Comparison of ENCODE assay signal across 14 cellular contexts in the genomic region with DNA sequence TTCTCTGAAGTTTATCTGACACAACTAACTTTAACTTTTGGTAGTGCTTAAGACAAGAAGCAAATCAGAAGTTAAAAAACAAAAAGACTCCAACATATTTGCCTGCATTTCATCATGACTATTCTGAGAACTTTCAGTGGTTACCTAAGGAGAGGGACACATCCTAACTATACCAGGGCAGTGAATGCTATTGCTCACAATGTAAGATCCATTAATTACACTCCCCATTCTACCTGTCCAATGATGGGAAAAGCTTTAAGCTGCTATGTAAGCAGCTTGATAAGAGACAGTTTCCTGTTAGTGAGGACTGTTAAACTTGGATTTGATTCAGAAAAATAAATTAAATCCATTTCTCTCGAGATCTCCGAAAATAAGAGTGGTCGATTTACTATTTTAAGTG. TPM values are rescaled to one million over a fixed set of nuclear protein-coding genes. Genes with fewer than 3 reads are reported as not detected.
DNase-seq lines count a peak whose midpoint lies in the region; ATAC-seq, FAIRE-seq and TF ChIP-seq lines count a peak whose summit lies in the region.
"Had no signal": no experiment of that assay in that cellular context is flagged by ENCODE, and none has a peak within 500 bp of the region (broad histone marks: within the 10 kb centered on the region; RNA-seq: fewer than 3 reads in every experiment).

No MANE protein-coding gene starts in this region.

- WGBS in small intestine, 3 donors: 49 to 77% (median 64%) methylated on average over 3 of the region's 3 CpGs

- no peak overlapping the region for H3K27ac ChIP-seq in small intestine (ENCODE audit: low read depth in 1 of 2, low read length in 1 of 2)
- H3K27ac ChIP-seq: ascending aorta, thoracic aorta had no signal

- no peak for TF ChIP-seq CTCF in activated B cell treated with CpG ODN at 0.5 μM for 24 hours (IDR thresholded peaks at IDR 0.05)

- no peaks in the 10 kb centered on the region for H3K36me3 ChIP-seq in small intestine (ENCODE audit: control insufficient read depth in 2 of 2, insufficient read depth in 2 of 2, low read length in 2 of 2)
- H3K36me3 ChIP-seq: ascending aorta, thoracic aorta had no signal

- intact Hi-C loops in activated B cell treated with CpG ODN at 0.5 μM for 24 hours (cut with micrococcal nuclease): loop anchor here (5.0 kb wide), 1 partner anchor 36 kb away; the partner anchor contains the start of gene SERPINI1
- intact Hi-C loops in left colon (cut with DNase I, micrococcal nuclease): no loop called here

- POLR2A ChIA-PET in activated B cell treated with CpG ODN at 0.5 μM for 24 hours (lab: Charles Lee): no interaction called here

- no peaks in the 10 kb centered on the region for H3K36me3 Mint-ChIP-seq in activated B cell treated with CpG ODN at 0.5 μM for 24 hours (ENCODE audit: low read depth)
- H3K36me3 Mint-ChIP-seq: CD4-positive, alpha-beta memory T cell had no signal

- H3K4me3 ChIP-seq in small intestine (ENCODE audit: low read depth in 1 of 2, low read length in 2 of 2): no peak overlapping the region
- H3K4me3 ChIP-seq: ascending aorta, thoracic aorta had no signal

- ATAC-seq in GM19035 (IDR thresholded peaks at IDR 0.05; ENCODE audit: unreplicated experiment) (peak; percentile 38), GM21576 (IDR thresholded peaks at IDR 0.05; ENCODE audit: unreplicated experiment) (peak; percentile 40), HG03108 (IDR thresholded peaks at IDR 0.05; ENCODE audit: unreplicated experiment) (peak; percentile 30), activated B cell treated with CpG ODN at 0.5 μM for 24 hours (ENCODE audit: low read depth) (no peak), left colon (no peak)
- ATAC-seq: T-helper 17 cell had no signal

- H3K9me3 Mint-ChIP-seq in activated B cell treated with CpG ODN at 0.5 μM for 24 hours: peaks cover 4% of the 10 kb centered on the region
- H3K9me3 Mint-ChIP-seq: activated T-helper 2 cell treated with anti-CD3 and anti-CD28 coated beads, Interferon-gamma antibody, Interleukin-2, Interleukin-4, amounts not matched to agents 10 μg/mL and 5 μg/mL and 100 μg/mL, durations not matched to agents 14 hours and 24 hours and 36 hours had no signal

- no peaks in the 10 kb centered on the region for H3K27me3 Mint-ChIP-seq in activated B cell treated with CpG ODN at 0.5 μM for 24 hours
- H3K27me3 Mint-ChIP-seq: CD4-positive, alpha-beta memory T cell; T-helper 17 cell had no signal

- DNase-seq in activated B cell treated with CpG ODN at 0.5 μM for 24 hours: no peak
- no peak for DNase-seq in hepatic stellate cell (ENCODE audit: low spot score)
- no peak for DNase-seq in left colon
- no peak for DNase-seq in small intestine
- DNase-seq: CD4-positive, alpha-beta memory T cell; GOT3; T-helper 17 cell had no signal

- H3K27ac Mint-ChIP-seq in activated B cell treated with CpG ODN at 0.5 μM for 24 hours: no peak overlapping the region
- H3K27ac Mint-ChIP-seq: activated T-helper 2 cell treated with anti-CD3 and anti-CD28 coated beads, Interferon-gamma antibody, Interleukin-2, Interleukin-4, amounts not matched to agents 10 μg/mL and 5 μg/mL and 100 μg/mL, durations not matched to agents 14 hours and 24 hours and 36 hours; CD4-positive, alpha-beta memory T cell; T-helper 17 cell had no signal

- no peaks in the 10 kb centered on the region for H3K9me3 ChIP-seq in small intestine (ENCODE audit: control insufficient read depth, low read depth)
- H3K9me3 ChIP-seq: ascending aorta, thoracic aorta had no signal

- H3K27me3 ChIP-seq in small intestine (ENCODE audit: control insufficient read depth in 2 of 2, insufficient read depth in 2 of 2, low read length in 2 of 2): no peaks in the 10 kb centered on the region
- H3K27me3 ChIP-seq: ascending aorta had no signal

- peaks cover 26% of the 10 kb centered on the region for H3K4me1 Mint-ChIP-seq in activated B cell treated with CpG ODN at 0.5 μM for 24 hours
- H3K4me1 Mint-ChIP-seq: CD4-positive, alpha-beta memory T cell; T-helper 17 cell had no signal

- CTCF ChIA-PET in activated B cell treated with CpG ODN at 0.5 μM for 24 hours (lab: Charles Lee): no interaction called here

- H3K4me1 ChIP-seq in small intestine (ENCODE audit: control insufficient read depth in 2 of 2, insufficient read depth in 1 of 2, low read depth in 1 of 2, low read length in 1 of 2): no peaks in the 10 kb centered on the region
- H3K4me1 ChIP-seq: ascending aorta had no signal

- no peak for FAIRE-seq in small intestine (lab: Jason Lieb, UNC)
- FAIRE-seq: RCC 7860 had no signal

- H3K4me3 Mint-ChIP-seq in activated B cell treated with CpG ODN at 0.5 μM for 24 hours: peak overlapping the region; percentile 20
- H3K4me3 Mint-ChIP-seq: CD4-positive, alpha-beta memory T cell; T-helper 17 cell had no signal

RNA-seq across cellular contexts. Expression of gene SERPINI1, which starts 37.5 kb away (rescaled TPM):
- total RNA-seq in activated B cell treated with CpG ODN at 0.5 μM for 24 hours (1.8 and 1.9 TPM in 2 replicates), left colon (1 to 10 TPM in 1 of 2 donors, under 1 TPM in 1; 0.92 to 1.7 TPM)
- 1 to 10 TPM in 1 of 3 donors, under 1 TPM in 1, not detected in 1; 0.54 to 5.4 TPM for polyA plus RNA-seq in small intestine

RNA-seq across cellular contexts. Expression of gene PDCD10, which starts 38.3 kb away (rescaled TPM):
- total RNA-seq in activated B cell treated with CpG ODN at 0.5 μM for 24 hours (54.0 and 54.8 TPM in 2 replicates), left colon (10 to 100 TPM; 76.1 to 81.0 TPM)
- 10 to 100 TPM; 73.0 to 96.2 (median 85.9) TPM for polyA plus RNA-seq in small intestine

Comparison
In these comparisons a context has a peak if more than half of its experiments do, and no peak if none do; other contexts are left out.
1. ATAC-seq: peak in GM19035 (single experiment), GM21576 (single experiment) and HG03108 (single experiment); none in activated B cell treated with CpG ODN at 0.5 μM for 24 hours (single experiment) and left colon (single experiment).